Comparison of ENCODE assay signal across 30 cellular contexts in the genomic region with DNA sequence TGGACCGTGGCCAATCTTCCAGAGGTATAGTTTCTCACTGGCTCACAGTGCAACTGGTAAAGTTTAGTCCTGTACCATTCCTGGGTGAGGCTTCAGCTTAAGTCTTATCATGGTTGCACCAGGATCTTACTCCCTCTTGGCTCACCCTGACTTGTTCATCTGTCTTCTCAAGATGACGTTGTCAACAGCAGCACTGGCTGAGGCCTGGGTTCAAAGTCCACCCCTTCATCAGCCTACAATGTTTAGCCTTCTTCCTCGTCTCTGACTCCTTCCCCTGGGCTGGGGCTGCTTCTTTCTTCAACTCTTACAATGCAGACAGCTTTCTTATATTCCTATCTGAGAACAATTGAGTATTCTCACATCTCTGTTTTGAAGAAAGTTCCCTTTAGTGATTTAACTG.
"Had no signal": no experiment of that assay in that cellular context is flagged by ENCODE, and none has a peak within 500 bp of the region (broad histone marks: within the 10 kb centered on the region; RNA-seq: fewer than 3 reads in every experiment).

No MANE protein-coding gene starts in this region.

- FAIRE-seq: endothelial cell of umbilical vein had no signal

- H3K9me3 Mint-ChIP-seq: activated CD4-positive, alpha-beta memory T cell treated with anti-CD3 and anti-CD28 coated beads, Interleukin-2, amount 10 ng/mL, durations not matched to agents 7 days and 5 days; activated CD4-positive, alpha-beta T cell treated with anti-CD3 and anti-CD28 coated beads, Interleukin-2, amount 10 ng/mL, durations not matched to agents 7 days and 5 days; activated naive CD4-positive, alpha-beta T cell treated with anti-CD3 and anti-CD28 coated beads, Interleukin-2, amount 10 ng/mL, durations not matched to agents 7 days and 5 days; activated T-cell treated with anti-CD3 and anti-CD28 coated beads, Interleukin-2, amount 50 U/mL, for 24 hours; naive thymus-derived CD8-positive, alpha-beta T cell; neural crest cell; T-helper 1 cell treated with Interleukin-12 subunit alpha and Interleukin-12 subunit beta and Interleukin-4 antibody, amounts not matched to agents 30 μg/mL and 1 μg/mL, for 36 hours had no signal

- H3K27ac Mint-ChIP-seq: activated CD4-positive, alpha-beta memory T cell treated with anti-CD3 and anti-CD28 coated beads, Interleukin-2, amount 10 ng/mL, durations not matched to agents 7 days and 5 days; activated CD4-positive, alpha-beta T cell treated with anti-CD3 and anti-CD28 coated beads, Interleukin-2, amount 10 ng/mL, durations not matched to agents 7 days and 5 days; activated naive CD4-positive, alpha-beta T cell treated with anti-CD3 and anti-CD28 coated beads, Interleukin-2, amount 10 ng/mL, durations not matched to agents 7 days and 5 days; activated T-cell treated with anti-CD3 and anti-CD28 coated beads, Interleukin-2, amount 50 U/mL, for 24 hours; naive thymus-derived CD8-positive, alpha-beta T cell; T-helper 1 cell treated with Interleukin-12 subunit alpha and Interleukin-12 subunit beta and Interleukin-4 antibody, amounts not matched to agents 30 μg/mL and 1 μg/mL, for 36 hours had no signal

- H3K4me3 ChIP-seq: heart right ventricle, left lung, lung, right atrium auricular region, spleen, testis, uterus had no signal

- H3K4me3 Mint-ChIP-seq: activated CD4-positive, alpha-beta memory T cell treated with anti-CD3 and anti-CD28 coated beads, Interleukin-2, amount 10 ng/mL, durations not matched to agents 7 days and 5 days; activated CD4-positive, alpha-beta T cell treated with anti-CD3 and anti-CD28 coated beads, Interleukin-2, amount 10 ng/mL, durations not matched to agents 7 days and 5 days; activated naive CD4-positive, alpha-beta T cell treated with anti-CD3 and anti-CD28 coated beads, Interleukin-2, amount 10 ng/mL, durations not matched to agents 7 days and 5 days; activated T-cell treated with anti-CD3 and anti-CD28 coated beads, Interleukin-2, amount 50 U/mL, for 24 hours; naive thymus-derived CD8-positive, alpha-beta T cell; neural crest cell; T-helper 1 cell treated with Interleukin-12 subunit alpha and Interleukin-12 subunit beta and Interleukin-4 antibody, amounts not matched to agents 30 μg/mL and 1 μg/mL, for 36 hours had no signal

- H3K36me3 ChIP-seq: heart right ventricle, left lung, right atrium auricular region, spleen, uterus, WERI-Rb-1 had no signal

- H3K9me3 ChIP-seq: heart right ventricle, left lung, right atrium auricular region, spleen, testis, uterus had no signal

- DNase-seq: activated CD4-positive, alpha-beta memory T cell treated with anti-CD3 and anti-CD28 coated beads, Interleukin-2, amount 10 ng/mL, durations not matched to agents 7 days and 5 days; activated CD4-positive, alpha-beta T cell treated with anti-CD3 and anti-CD28 coated beads, Interleukin-2, amount 10 ng/mL, durations not matched to agents 7 days and 5 days; activated CD8-positive, alpha-beta memory T cell treated with anti-CD3 and anti-CD28 coated beads, Interleukin-2, amount 50 U/mL, for 48 hours; activated gamma-delta T cell; activated naive CD4-positive, alpha-beta T cell treated with anti-CD3 and anti-CD28 coated beads, Interleukin-2, amount 10 ng/mL, durations not matched to agents 7 days and 5 days; activated T-cell treated with anti-CD3 and anti-CD28 coated beads, Interleukin-2, amount 50 U/mL, for 24 hours; amygdala; caudate nucleus; foreskin fibroblast; heart right ventricle; kidney glomerular epithelial cell; left lung; mesendoderm; naive thymus-derived CD8-positive, alpha-beta T cell; occipital lobe; spleen; stimulated activated naive CD4-positive, alpha-beta T cell; SW 1271; T-helper 9 cell; testis; trophoblast cell; uterus; WERI-Rb-1 had no signal

- ATAC-seq: activated CD4-positive, CD25-positive, alpha-beta regulatory T cell treated with anti-CD3 and anti-CD28 coated beads, Interleukin-2, amount 50 U/mL, for 24 hours; esophagus mucosa; heart right ventricle; left lung; naive thymus-derived CD8-positive, alpha-beta T cell had no signal

- H3K4me1 ChIP-seq: left lung, right atrium auricular region, uterus had no signal

- H3K27me3 ChIP-seq: left lung, right atrium auricular region, spleen, testis, uterus had no signal

- H3K4me1 Mint-ChIP-seq: activated CD4-positive, alpha-beta memory T cell treated with anti-CD3 and anti-CD28 coated beads, Interleukin-2, amount 10 ng/mL, durations not matched to agents 7 days and 5 days; activated CD4-positive, alpha-beta T cell treated with anti-CD3 and anti-CD28 coated beads, Interleukin-2, amount 10 ng/mL, durations not matched to agents 7 days and 5 days; activated naive CD4-positive, alpha-beta T cell treated with anti-CD3 and anti-CD28 coated beads, Interleukin-2, amount 10 ng/mL, durations not matched to agents 7 days and 5 days had no signal

- H3K36me3 Mint-ChIP-seq: activated naive CD4-positive, alpha-beta T cell treated with anti-CD3 and anti-CD28 coated beads, Interleukin-2, amount 10 ng/mL, durations not matched to agents 7 days and 5 days; naive thymus-derived CD8-positive, alpha-beta T cell had no signal

- H3K27ac ChIP-seq: heart right ventricle, left lung, right atrium auricular region, spleen, testis, uterus, WERI-Rb-1 had no signal
